In the genomic region with DNA sequence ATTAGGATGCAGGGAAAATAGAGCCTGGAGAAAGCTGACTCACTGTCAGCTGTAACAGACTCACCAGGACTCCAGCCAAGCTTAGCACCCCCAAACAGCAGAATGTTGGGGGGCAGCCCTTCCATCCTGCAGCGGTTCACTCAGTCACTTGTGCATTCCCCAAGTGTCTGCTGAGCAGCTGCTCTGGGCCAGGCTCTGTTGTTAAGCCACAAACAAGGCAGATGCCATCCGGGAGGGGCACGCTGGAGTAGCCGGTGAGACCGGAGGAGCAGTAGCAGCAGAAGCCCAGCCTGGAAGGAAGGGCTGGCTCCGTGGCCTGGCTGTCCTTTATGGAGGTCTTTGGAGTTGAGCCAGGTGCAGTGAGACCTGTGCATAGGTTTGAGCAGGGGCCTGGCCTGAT, we compare ENCODE assay signal across 17 cellular contexts. TPM values are rescaled to one million over a fixed set of nuclear protein-coding genes. Genes with fewer than 3 reads are reported as not detected.
DNase-seq lines count a peak whose midpoint lies in the region; FAIRE-seq and TF ChIP-seq lines count a peak whose summit lies in the region.
"Had no signal": no experiment of that assay in that cellular context is flagged by ENCODE, and none has a peak within 500 bp of the region (broad histone marks: within the 10 kb centered on the region; RNA-seq: fewer than 3 reads in every experiment).

No MANE protein-coding gene starts in this region.

- no peak overlapping the region for H3K27ac ChIP-seq in osteoblast (ENCODE audit: low read depth, low read length)
- no peak overlapping the region for H3K27ac ChIP-seq in testis

- H3K4me3 ChIP-seq in bronchial epithelial cell (ENCODE audit: low read depth, low read length) (no peak overlapping the region), osteoblast (ENCODE audit: insufficient read depth, low read length) (no peak overlapping the region), testis (no peak overlapping the region)
- H3K4me3 ChIP-seq: HAP-1 had no signal

- H3K36me3 ChIP-seq in bronchial epithelial cell (ENCODE audit: control insufficient read depth, insufficient read depth, low read length) (no peaks in the 10 kb centered on the region), osteoblast (ENCODE audit: insufficient read depth, low read length) (no peaks in the 10 kb centered on the region), testis (ENCODE audit: low read depth, missing control alignments) (no peaks in the 10 kb centered on the region)
- H3K36me3 ChIP-seq: HAP-1 had no signal

- H3K9me3 ChIP-seq in osteoblast (ENCODE audit: low read depth, low read length) (no peaks in the 10 kb centered on the region), testis (no peaks in the 10 kb centered on the region)
- H3K9me3 ChIP-seq: HAP-1 had no signal

- H3K79me2 ChIP-seq in osteoblast (ENCODE audit: insufficient read depth, low read length) = no peaks in the 10 kb centered on the region

- TF ChIP-seq CTCF in bronchial epithelial cell (IDR thresholded peaks at IDR 0.05; ENCODE audit: insufficient read depth, low read length, severe bottlenecking) (no peak), osteoblast (IDR thresholded peaks at IDR 0.05; ENCODE audit: extremely low read depth, low read depth, low read length) (no peak), testis (IDR thresholded peaks at IDR 0.05) (no peak)

- TF ChIP-seq POLR2A in testis (IDR thresholded peaks at IDR 0.05) = no peak

- H4K20me1 ChIP-seq in osteoblast (ENCODE audit: insufficient read depth, low read length) = no peaks in the 10 kb centered on the region

- no peak overlapping the region for H3K4me2 ChIP-seq in osteoblast (ENCODE audit: insufficient read depth, low read length)

- H3K4me1 ChIP-seq in osteoblast (ENCODE audit: insufficient read depth, low read length) = no peaks in the 10 kb centered on the region
- no peaks in the 10 kb centered on the region for H3K4me1 ChIP-seq in testis
- H3K4me1 ChIP-seq: HAP-1 had no signal

- peak; percentile 64 for FAIRE-seq in bronchial epithelial cell (lab: Jason Lieb, UNC)
- FAIRE-seq: H1, HepG2, HTR-8/SVneo had no signal

- intact Hi-C loops in testis (cut with DNase I; ENCODE audit: low total_unique reads) = no loop called here

- H3K27me3 ChIP-seq in bronchial epithelial cell (ENCODE audit: control insufficient read depth, insufficient read depth, low read length) (no peaks in the 10 kb centered on the region), osteoblast (ENCODE audit: insufficient read depth, low read length) (peaks cover 5% of the 10 kb centered on the region), testis (no peaks in the 10 kb centered on the region)

- WGBS in testis, 2 donors = 95% methylated on average over 5 of the region's 6 CpGs; no CpG with 5 or more reads in 1 of the 2 donors

- DNase-seq in D341Med (ENCODE audit: low spot score) = peak; percentile 48
- DNase-seq in NCI-H524 (lab: John Stamatoyannopoulos, UW) = peak; percentile 69 to 87
- DNase-seq in bronchial epithelial cell (ENCODE audit: low read depth) = no peak
- peak; percentile 52 for DNase-seq in osteoblast (ENCODE audit: insufficient read length, low spot score, missing footprints)
- no peak for DNase-seq in testis
- DNase-seq in SIG-M5 (lab: John Stamatoyannopoulos, UW) = no peak
- DNase-seq in activated CD4-positive, CD25-positive, alpha-beta regulatory T cell treated with anti-CD3 and anti-CD28 coated beads, Interleukin-2, amount 50 U/mL, for 72 hours = no peak
- DNase-seq: ACHN; C1 segment of cervical spinal cord; Calu3; CD4-positive, alpha-beta T cell; GF-D8 had no signal

- H2AFZ ChIP-seq in osteoblast (ENCODE audit: low read length) = no peak overlapping the region

RNA-seq across cellular contexts. Expression of a gene that starts 22.0 kb away (rescaled TPM):
- 37.1 and 53.4 TPM in 2 replicates for total RNA-seq in bronchial epithelial cell
- total RNA-seq in osteoblast = 29.3 and 33.0 TPM in 2 replicates
- total RNA-seq in testis = 10 to 100 TPM; 26.9 to 27.6 TPM
- polyA plus RNA-seq in testis (ENCODE audit: insufficient read depth, low read depth, low replicate concordance) = 19.6 TPM

RNA-seq across cellular contexts. Expression of a gene that starts 59.5 kb away (rescaled TPM):
- total RNA-seq in bronchial epithelial cell (not detected in 2 replicates), osteoblast (under 0.01 TPM in 1 of 2 replicates, not detected in the other), testis (1 to 10 TPM in 1 of 2 donors, under 1 TPM in 1; 0.16 to 1.2 TPM)
- 0.73 TPM for polyA plus RNA-seq in testis (ENCODE audit: insufficient read depth, low read depth, low replicate concordance)
- total RNA-seq: A172; Calu3; CD4-positive, alpha-beta T cell; HepG2 had no signal
- polyA plus RNA-seq: HepG2 had no signal

Comparison
In these comparisons a context has a peak if more than half of its experiments do, and no peak if none do; other contexts are left out.
1. DNase-seq: peak in D341Med (single experiment), NCI-H524 (2 of 2) and osteoblast (single experiment); none in bronchial epithelial cell (single experiment), testis (single experiment), SIG-M5 (single experiment) and activated CD4-positive, CD25-positive, alpha-beta regulatory T cell treated with anti-CD3 and anti-CD28 coated beads, Interleukin-2, amount 50 U/mL, for 72 hours (single experiment).